ENCODE assay signal across 9 cellular contexts in genomic region chrX:17738737-17739535, GRCh38. TPM values are rescaled to one million over a fixed set of nuclear protein-coding genes. Genes with fewer than 3 reads are reported as not detected.
A peak's percentile ranks its signal among the peaks of the same experiment; 100 is the strongest.
DNase-seq lines count a peak whose midpoint lies in the region; ATAC-seq, FAIRE-seq and TF ChIP-seq lines count a peak whose summit lies in the region.
"Had no signal": no experiment of that assay in that cellular context is flagged by ENCODE, and none has a peak within 500 bp of the region (broad histone marks: within the 10 kb centered on the region; RNA-seq: fewer than 3 reads in every experiment).

No MANE protein-coding gene starts in this region.

- no peaks in the 10 kb centered on the region for H3K36me3 ChIP-seq in CD8-positive, alpha-beta T cell (ENCODE audit: insufficient read depth, low read length)
- H3K36me3 ChIP-seq in Peyer's patch (no peaks in the 10 kb centered on the region), pancreas (no peaks in the 10 kb centered on the region)

- no peak for TF ChIP-seq POLR2A in Peyer's patch (IDR thresholded peaks at IDR 0.05)

- no peak for ATAC-seq in CD8-positive, alpha-beta T cell
- ATAC-seq in pancreas (no peak), HG02981 (IDR thresholded peaks at IDR 0.05; ENCODE audit: unreplicated experiment) (no peak), GM21423 (IDR thresholded peaks at IDR 0.05; ENCODE audit: unreplicated experiment) (no peak)

- H3K4me3 ChIP-seq in CD8-positive, alpha-beta T cell (ENCODE audit: low read depth, low read length) = peak overlapping the region; percentile 92
- H3K4me3 ChIP-seq in Peyer's patch (peak overlapping the region; percentile 34 to 64 (median 48)), pancreas (peak overlapping the region in 3 of 4 donors; percentile 25 to 49 (median 41))

- H3K4me1 ChIP-seq in CD8-positive, alpha-beta T cell (ENCODE audit: insufficient read depth, low read length) = peaks cover 17% of the 10 kb centered on the region
- no peaks in the 10 kb centered on the region for H3K4me1 ChIP-seq in Peyer's patch
- peaks cover 0 to 7% (median 4%) of the 10 kb centered on the region in 3 donors for H3K4me1 ChIP-seq in pancreas

- no peak for DNase-seq in CD8-positive, alpha-beta T cell
- no peak for DNase-seq in Peyer's patch
- no peak for DNase-seq in endothelial cell (ENCODE audit: low spot score)
- no peak for DNase-seq in pancreas
- DNase-seq in NCI-H82 (lab: John Stamatoyannopoulos, UW) = no peak
- no peak for DNase-seq in COR-L47 (lab: John Stamatoyannopoulos, UW)
- DNase-seq: cortex of kidney had no signal

- H3K27me3 Mint-ChIP-seq in CD8-positive, alpha-beta T cell (ENCODE audit: low read depth) = no peaks in the 10 kb centered on the region
- peaks cover 1% of the 10 kb centered on the region for H3K27me3 Mint-ChIP-seq in endothelial cell (ENCODE audit: unreplicated experiment)

- CTCF ChIA-PET in CD8-positive, alpha-beta T cell (lab: Charles Lee) = no interaction called here

- no peaks in the 10 kb centered on the region for H3K9me3 ChIP-seq in CD8-positive, alpha-beta T cell (ENCODE audit: low read length)
- H3K9me3 ChIP-seq in Peyer's patch (no peaks in the 10 kb centered on the region), pancreas (no peaks in the 10 kb centered on the region)

- intact Hi-C loops in CD8-positive, alpha-beta T cell (cut with DNase I, micrococcal nuclease) = loop anchor here (2.0 to 10.0 kb wide), 7 partner anchors 854 to 1884 kb away; partner anchors contain the start of genes AP1S2 (in 1 of the 2), PDHA1 (in 1 of the 2) and PHKA2 (in 1 of the 2)
- intact Hi-C loops in pancreas (cut with DNase I) = no loop called here

- peak overlapping the region; percentile 87 for H3K4me3 Mint-ChIP-seq in CD8-positive, alpha-beta T cell
- peak overlapping the region; percentile 98 for H3K4me3 Mint-ChIP-seq in endothelial cell (ENCODE audit: unreplicated experiment)

- H3K27ac Mint-ChIP-seq in CD8-positive, alpha-beta T cell = peak overlapping the region; percentile 91
- H3K27ac Mint-ChIP-seq in endothelial cell (ENCODE audit: unreplicated experiment) = peak overlapping the region; percentile 82

- H3K4me1 Mint-ChIP-seq in CD8-positive, alpha-beta T cell (ENCODE audit: low read depth) = peaks cover 50% of the 10 kb centered on the region
- H3K4me1 Mint-ChIP-seq in endothelial cell (ENCODE audit: unreplicated experiment) = peaks cover 8% of the 10 kb centered on the region

- peak; percentile 95 for FAIRE-seq in pancreas (lab: Jason Lieb, UNC)

- peak overlapping the region; percentile 95 for H3K27ac ChIP-seq in CD8-positive, alpha-beta T cell (ENCODE audit: low read depth, low read length)
- peak overlapping the region; percentile 44 to 97 (median 88) for H3K27ac ChIP-seq in Peyer's patch
- H3K27ac ChIP-seq in pancreas = peak overlapping the region in 3 of 4 donors; percentile 60 to 90 (median 88)

- TF ChIP-seq CTCF in CD8-positive, alpha-beta T cell (IDR thresholded peaks at IDR 0.05) = no peak
- no peak for TF ChIP-seq CTCF in Peyer's patch (IDR thresholded peaks at IDR 0.05)
- TF ChIP-seq CTCF in endothelial cell (IDR thresholded peaks at IDR 0.05; ENCODE audit: unreplicated experiment) = no peak
- no peak for TF ChIP-seq CTCF in pancreas (IDR thresholded peaks at IDR 0.05)

- peaks cover 8% of the 10 kb centered on the region for H3K36me3 Mint-ChIP-seq in CD8-positive, alpha-beta T cell
- no peaks in the 10 kb centered on the region for H3K36me3 Mint-ChIP-seq in endothelial cell (ENCODE audit: low read depth, unreplicated experiment)

- H3K9me3 Mint-ChIP-seq in CD8-positive, alpha-beta T cell = no peaks in the 10 kb centered on the region
- H3K9me3 Mint-ChIP-seq in endothelial cell (ENCODE audit: unreplicated experiment) = no peaks in the 10 kb centered on the region

- no peaks in the 10 kb centered on the region for H3K27me3 ChIP-seq in CD8-positive, alpha-beta T cell (ENCODE audit: insufficient read depth, low read length)
- no peaks in the 10 kb centered on the region for H3K27me3 ChIP-seq in Peyer's patch
- H3K27me3 ChIP-seq in pancreas = peaks cover 0 to 4% (median 0%) of the 10 kb centered on the region in 4 donors

- WGBS in pancreas, 2 donors = 19 to 43% methylated on average over 6 of the region's 6 CpGs

- POLR2A ChIA-PET in CD8-positive, alpha-beta T cell (lab: Charles Lee) = no interaction called here

RNA-seq across cellular contexts. Expression of gene SCML1, which starts 1.6 kb away (rescaled TPM):
- 10 to 100 TPM; 50.6 to 52.2 TPM for total RNA-seq in CD8-positive, alpha-beta T cell
- total RNA-seq in Peyer's patch = 10 to 100 TPM; 14.0 to 20.6 (median 18.7) TPM
- total RNA-seq in endothelial cell (ENCODE audit: unreplicated experiment) = 29.7 TPM
- total RNA-seq in pancreas = 1 to 10 TPM; 3.8 to 6.1 (median 4.6) TPM
- 10 to 100 TPM; 10.0 to 15.5 TPM for polyA plus RNA-seq in pancreas

Comparison
In these comparisons a context has a peak if more than half of its experiments do, and no peak if none do; other contexts are left out.
1. H3K4me3 ChIP-seq: peak in every context shown above with its lines; median percentile 92 in CD8-positive, alpha-beta T cell; 48 in Peyer's patch; 41 in pancreas.
2. intact Hi-C loops: an anchor here in CD8-positive, alpha-beta T cell (2.0 to 10.0 kb wide); none called in pancreas.